Comparison of ENCODE assay signal across 7 cellular contexts in genomic region chr10:24209946-24210491, GRCh38. TPM values are rescaled to one million over a fixed set of nuclear protein-coding genes. Genes with fewer than 3 reads are reported as not detected.
A peak's percentile ranks its signal among the peaks of the same experiment; 100 is the strongest.
DNase-seq lines count a peak whose midpoint lies in the region; FAIRE-seq and TF ChIP-seq lines count a peak whose summit lies in the region.

No MANE protein-coding gene starts in this region.

- TF ChIP-seq CTCF in choroid plexus epithelial cell (conservative IDR thresholded peaks at IDR 0.05; ENCODE audit: low read depth, low read length) (no peak), type B pancreatic cell (conservative IDR thresholded peaks at IDR 0.05) (no peak)

- peaks cover 69% of the 10 kb centered on the region for H3K4me1 Mint-ChIP-seq in type B pancreatic cell (ENCODE audit: unreplicated experiment)

- H3K4me1 ChIP-seq in mucosa of rectum (ENCODE audit: control insufficient read depth in 2 of 2, insufficient read depth in 2 of 2, low read length in 2 of 2) = peaks cover 18 to 42% of the 10 kb centered on the region in 2 donors

- no peaks in the 10 kb centered on the region for H3K27me3 Mint-ChIP-seq in type B pancreatic cell

- H3K9me3 ChIP-seq in mucosa of rectum (ENCODE audit: control insufficient read depth in 2 of 2, low read length in 2 of 2) = no peaks in the 10 kb centered on the region

- no peak overlapping the region for H3K27ac ChIP-seq in mucosa of rectum (ENCODE audit: low read depth in 2 of 2, low read length in 2 of 2)

- peak overlapping the region; percentile 46 for H3K4me3 ChIP-seq in H7 (ENCODE audit: insufficient read depth, low read depth, low read length)
- peak overlapping the region; percentile 65 for H3K4me3 ChIP-seq in choroid plexus epithelial cell (ENCODE audit: low read depth, low read length)
- peak overlapping the region; percentile 66 to 68 for H3K4me3 ChIP-seq in mucosa of rectum (ENCODE audit: low read length in 2 of 2)

- H3K27me3 ChIP-seq in H7 (ENCODE audit: control insufficient read depth, insufficient read depth, low read length) (no peaks in the 10 kb centered on the region), mucosa of rectum (ENCODE audit: control insufficient read depth in 2 of 2, insufficient read depth in 2 of 2, low read length in 2 of 2) (no peaks in the 10 kb centered on the region)

- peak overlapping the region; percentile 91 for H3K27ac Mint-ChIP-seq in type B pancreatic cell

- H3K36me3 ChIP-seq in H7 (replicated peaks; ENCODE audit: control insufficient read depth, insufficient read depth, low read length) (no peaks in the 10 kb centered on the region), mucosa of rectum (ENCODE audit: control insufficient read depth in 2 of 2, insufficient read depth in 2 of 2, low read length in 2 of 2) (no peaks in the 10 kb centered on the region)

- DNase-seq in GM18507 (ENCODE audit: extremely low spot score, insufficient read length, low read depth) (peak; percentile 44), H7 (peak; percentile 38), M059J (ENCODE audit: low read depth) (peak; percentile 54), choroid plexus epithelial cell (ENCODE audit: low read depth) (peak; percentile 80), type B pancreatic cell (ENCODE audit: extremely low spot score, unreplicated experiment) (no peak), LoVo (ENCODE audit: low spot score) (no peak)

- peaks cover 10% of the 10 kb centered on the region for H3K36me3 Mint-ChIP-seq in type B pancreatic cell

- H3K4me3 Mint-ChIP-seq in type B pancreatic cell = peak overlapping the region; percentile 96

- H3K9me3 Mint-ChIP-seq in type B pancreatic cell = no peaks in the 10 kb centered on the region

- peak overlapping the region; percentile 17 to 63 for H3K9ac ChIP-seq in mucosa of rectum (ENCODE audit: low read depth in 1 of 2, low read length in 2 of 2)

- peak; percentile 84 for FAIRE-seq in GM18507 (lab: Jason Lieb, UNC)

RNA-seq across cellular contexts. Expression of gene KIAA1217, which starts 1.1 kb away (rescaled TPM):
- total RNA-seq in H7 (2014; rRNA removed; shearing (Covaris generic)) = 3.0 and 3.7 TPM in 2 replicates
- total RNA-seq in M059J (2014; rRNA removed; shearing (Covaris generic)) = 1.5 and 2.7 TPM in 2 replicates
- total RNA-seq in type B pancreatic cell (ENCODE audit: low replicate concordance) = 73.2 and 99.0 TPM in 2 replicates

Comparison
In these comparisons a context has a peak if more than half of its experiments do, and no peak if none do; other contexts are left out.
1. DNase-seq: peak in GM18507 (single experiment), H7 (single experiment), M059J (single experiment) and choroid plexus epithelial cell (single experiment); none in type B pancreatic cell (single experiment) and LoVo (single experiment).
2. RNA of gene KIAA1217, which starts 1.1 kb away (total RNA-seq): 73.2 to 99.0 TPM in type B pancreatic cell; 3.0 to 3.7 TPM in H7 and 1.5 to 2.7 TPM in M059J; every median in the first group is over 10 times any median in the second.
3. Peak in every context shown above with its lines, with median percentiles within 50 percentile points of each other: H3K4me3 ChIP-seq.